In the genomic region with DNA sequence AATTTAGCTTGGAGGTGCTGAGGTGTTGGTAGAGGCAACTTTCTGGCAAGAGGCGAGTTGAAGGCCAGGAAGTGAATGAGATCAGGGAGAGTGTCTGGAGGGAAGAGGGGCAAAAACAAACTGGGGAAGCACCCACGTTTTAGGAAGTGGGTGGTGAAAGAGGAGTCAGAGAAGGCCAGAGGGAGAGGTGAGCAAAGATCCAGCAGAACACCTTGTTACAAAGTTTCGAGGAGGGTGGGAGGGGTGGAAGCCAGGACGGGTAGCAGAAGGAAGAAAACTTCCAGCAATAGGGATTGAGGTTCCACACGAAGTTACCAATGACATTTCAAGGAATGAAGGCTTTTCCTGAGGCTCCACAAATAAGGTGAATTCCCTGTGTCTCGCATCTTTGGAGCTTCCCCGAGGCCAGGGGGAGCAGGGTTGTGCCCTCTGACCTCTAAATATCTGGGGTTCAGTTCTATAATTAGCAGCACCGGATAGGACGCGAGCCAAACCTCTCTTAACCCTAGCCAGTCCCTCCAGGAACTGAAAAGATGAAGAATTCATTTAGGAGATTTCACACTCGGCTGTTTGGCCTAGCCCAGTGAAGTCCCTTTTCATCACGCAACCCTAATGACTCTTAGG, we compare ENCODE assay signal across 1 cellular context.
TF ChIP-seq lines count a peak whose summit lies in the region.

No MANE protein-coding gene starts in this region.

TF ChIP-seq in K562, 482 proteins besides CTCF, POLR2A, EP300 and RAD21 (continued from another document and continues in another):
- TF ChIP-seq ZNF354B (CRISPR knock-in tag; IDR thresholded peaks at IDR 0.05) (no peak), CEBPB (tag; IDR thresholded peaks at IDR 0.05) (no peak), GATA2 (CRISPR knock-in tag; IDR thresholded peaks at IDR 0.05) (no peak), NFE2 (IDR thresholded peaks at IDR 0.05; ENCODE audit: low read depth) (no peak), ZNF76 (CRISPR knock-in tag; IDR thresholded peaks at IDR 0.05; ENCODE audit: borderline replicate concordance) (no peak), CREBBP (IDR thresholded peaks at IDR 0.05; ENCODE audit: low read depth, low read length) (no peak), FOXK2 (conservative IDR thresholded peaks at IDR 0.05 in 1 of 2, IDR thresholded peaks at IDR 0.05 in 1 of 2; ENCODE audit: low read depth in 2 of 2) (no peak; a peak in 1 of 4 replicates), NFRKB (IDR thresholded peaks at IDR 0.05; ENCODE audit: low read depth) (peak; percentile 94), MEF2D (tag; conservative IDR thresholded peaks at IDR 0.05; ENCODE audit: low read depth) (peak; percentile 91), RBM15 (IDR thresholded peaks at IDR 0.05; ENCODE audit: insufficient read depth, low read length) (no peak), FIP1L1 (IDR thresholded peaks at IDR 0.05; ENCODE audit: low read depth, low read length, poor library complexity, severe bottlenecking) (no peak), EZH2 (IDR thresholded peaks at IDR 0.05; ENCODE audit: borderline replicate concordance, low read depth, low read length) (no peak), HNRNPK (IDR thresholded peaks at IDR 0.05; ENCODE audit: low read depth, low read length, poor library complexity, severe bottlenecking) (no peak), ZEB2 (IDR thresholded peaks at IDR 0.05) (no peak; the same call in none of the 2 replicates), HDGF (IDR thresholded peaks at IDR 0.05) (peak; percentile 88; the same call in 1 of the 2 replicates), HEY1 (CRISPR knock-in tag; IDR thresholded peaks at IDR 0.05; ENCODE audit: borderline replicate concordance) (peak; percentile 64; the same call in 1 of the 2 replicates), ZNF696 (CRISPR knock-in tag; conservative IDR thresholded peaks at IDR 0.05) (no peak; the same call in 1 of the 2 replicates), ZNF436 (CRISPR knock-in tag; IDR thresholded peaks at IDR 0.05) (no peak), SREBF2 (CRISPR knock-in tag; IDR thresholded peaks at IDR 0.05) (no peak), RAD51 (IDR thresholded peaks at IDR 0.05; ENCODE audit: borderline replicate concordance, low read depth) (peak; percentile 16; the same call in 1 of the 2 replicates), ELF2 (CRISPR knock-in tag; IDR thresholded peaks at IDR 0.05) (0 out of 2 replicates have a peak, but pooled peaks have one; percentile 23), BCL6 (CRISPR knock-in tag; IDR thresholded peaks at IDR 0.05) (no peak), WHSC1 (IDR thresholded peaks at IDR 0.05; ENCODE audit: low read length) (no peak), ZFP1 (CRISPR knock-in tag; IDR thresholded peaks at IDR 0.05) (no peak), ZNF134 (CRISPR knock-in tag; conservative IDR thresholded peaks at IDR 0.05) (no peak), CAMTA2 (CRISPR knock-in tag; conservative IDR thresholded peaks at IDR 0.05) (no peak), TAF1 (IDR thresholded peaks at IDR 0.05; ENCODE audit: control insufficient read depth, extremely low read depth, insufficient read depth, low read length, severe bottlenecking) (no peak), NELFE (IDR thresholded peaks at IDR 0.05; ENCODE audit: insufficient read depth, insufficient read length) (no peak), RBM34 (IDR thresholded peaks at IDR 0.05; ENCODE audit: borderline replicate concordance, insufficient read depth, low read length) (no peak), NFYB (IDR thresholded peaks at IDR 0.05; ENCODE audit: extremely low read depth, insufficient read length) (no peak), TARDBP (IDR thresholded peaks at IDR 0.05) (no peak), MIER1 (IDR thresholded peaks at IDR 0.05; ENCODE audit: low read depth) (no peak), BRD9 (IDR thresholded peaks at IDR 0.05; ENCODE audit: low read depth, partially characterized antibody) (peak; percentile 67), ZNF764 (CRISPR knock-in tag; IDR thresholded peaks at IDR 0.05; ENCODE audit: low read depth) (no peak), TAF7 (tag; IDR thresholded peaks at IDR 0.05) (peak; percentile 25; the same call in 1 of the 2 replicates), POLR2AphosphoS2 (IDR thresholded peaks at IDR 0.05; ENCODE audit: low read length) (no peak; the same call in 1 of the 2 replicates)
- TF ChIP-seq, protein P1, sequence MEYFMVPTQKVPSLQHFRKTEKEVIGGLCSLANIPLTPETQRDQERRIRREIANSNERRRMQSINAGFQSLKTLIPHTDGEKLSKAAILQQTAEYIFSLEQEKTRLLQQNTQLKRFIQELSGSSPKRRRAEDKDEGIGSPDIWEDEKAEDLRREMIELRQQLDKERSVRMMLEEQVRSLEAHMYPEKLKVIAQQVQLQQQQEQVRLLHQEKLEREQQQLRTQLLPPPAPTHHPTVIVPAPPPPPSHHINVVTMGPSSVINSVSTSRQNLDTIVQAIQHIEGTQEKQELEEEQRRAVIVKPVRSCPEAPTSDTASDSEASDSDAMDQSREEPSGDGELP (CRISPR knock-in tag; IDR thresholded peaks at IDR 0.05; ENCODE audit: borderline replicate concordance): no peak
- TF ChIP-seq, protein P2, sequence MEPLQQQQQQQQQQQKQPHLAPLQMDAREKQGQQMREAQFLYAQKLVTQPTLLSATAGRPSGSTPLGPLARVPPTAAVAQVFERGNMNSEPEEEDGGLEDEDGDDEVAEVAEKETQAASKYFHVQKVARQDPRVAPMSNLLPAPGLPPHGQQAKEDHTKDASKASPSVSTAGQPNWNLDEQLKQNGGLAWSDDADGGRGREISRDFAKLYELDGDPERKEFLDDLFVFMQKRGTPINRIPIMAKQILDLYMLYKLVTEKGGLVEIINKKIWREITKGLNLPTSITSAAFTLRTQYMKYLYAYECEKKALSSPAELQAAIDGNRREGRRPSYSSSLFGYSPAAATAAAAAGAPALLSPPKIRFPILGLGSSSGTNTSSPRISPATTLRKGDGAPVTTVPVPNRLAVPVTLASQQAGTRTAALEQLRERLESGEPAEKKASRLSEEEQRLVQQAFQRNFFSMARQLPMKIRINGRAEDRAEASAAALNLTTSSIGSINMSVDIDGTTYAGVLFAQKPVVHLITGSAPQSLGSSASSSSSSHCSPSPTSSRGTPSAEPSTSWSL (CRISPR knock-in tag; IDR thresholded peaks at IDR 0.05; ENCODE audit: borderline replicate concordance): no peak
- TF ChIP-seq, protein P3, sequence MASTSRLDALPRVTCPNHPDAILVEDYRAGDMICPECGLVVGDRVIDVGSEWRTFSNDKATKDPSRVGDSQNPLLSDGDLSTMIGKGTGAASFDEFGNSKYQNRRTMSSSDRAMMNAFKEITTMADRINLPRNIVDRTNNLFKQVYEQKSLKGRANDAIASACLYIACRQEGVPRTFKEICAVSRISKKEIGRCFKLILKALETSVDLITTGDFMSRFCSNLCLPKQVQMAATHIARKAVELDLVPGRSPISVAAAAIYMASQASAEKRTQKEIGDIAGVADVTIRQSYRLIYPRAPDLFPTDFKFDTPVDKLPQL (IDR thresholded peaks at IDR 0.05; ENCODE audit: extremely low read depth, insufficient read length): no peak
- TF ChIP-seq, protein P4, sequence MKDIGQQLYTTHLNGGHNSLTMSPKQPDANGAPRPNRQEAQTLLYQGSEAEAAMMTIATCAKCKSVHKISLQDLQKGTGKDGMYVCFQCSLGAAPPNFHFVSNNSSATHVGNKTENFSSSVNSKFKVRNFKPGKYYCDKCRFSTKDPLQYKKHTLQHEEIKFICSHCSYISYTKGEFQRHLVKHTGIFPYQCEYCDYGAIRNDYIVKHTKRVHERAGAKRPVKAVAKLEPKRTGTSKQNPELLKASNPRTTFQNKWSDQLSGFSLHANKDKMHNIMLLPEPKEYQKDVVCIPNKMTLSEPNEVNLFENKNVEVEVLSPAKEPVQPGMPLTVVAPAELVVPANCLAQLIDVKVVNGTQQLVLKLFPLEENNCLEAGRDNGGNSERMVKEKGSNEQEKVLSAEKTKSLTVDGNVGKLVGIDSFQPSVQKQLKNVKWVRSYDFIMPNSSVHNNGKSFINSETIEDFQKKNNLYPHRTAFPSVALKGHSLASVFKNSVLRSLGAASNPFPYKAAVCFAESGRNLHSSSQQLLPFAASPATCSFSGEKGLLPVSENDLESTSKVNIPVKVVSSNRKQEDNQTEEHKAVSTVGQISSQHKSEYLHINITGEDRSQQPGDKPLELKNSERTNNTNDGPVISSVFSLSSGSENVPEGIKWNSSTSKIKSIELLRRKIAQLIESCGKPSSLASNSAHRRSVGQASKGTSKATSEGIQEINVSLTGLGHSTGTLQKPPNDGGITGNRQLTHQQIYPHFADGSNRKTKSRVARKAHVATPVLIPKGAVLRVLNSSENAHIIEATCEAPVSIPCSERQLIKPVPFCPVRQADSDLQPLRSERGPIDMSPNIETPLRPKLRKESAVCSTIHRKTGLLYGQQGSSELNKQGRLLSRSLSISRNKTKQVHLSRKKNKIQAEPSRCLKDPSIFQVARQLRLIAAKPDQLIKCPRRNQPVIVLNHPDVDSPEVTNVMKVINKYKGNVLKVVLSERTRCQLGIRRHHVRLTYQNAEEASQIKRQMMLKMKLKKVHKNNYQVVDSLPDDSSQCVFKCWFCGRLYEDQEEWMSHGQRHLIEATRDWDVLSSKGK (CRISPR knock-in tag; IDR thresholded peaks at IDR 0.05): no peak
- TF ChIP-seq, protein P5, sequence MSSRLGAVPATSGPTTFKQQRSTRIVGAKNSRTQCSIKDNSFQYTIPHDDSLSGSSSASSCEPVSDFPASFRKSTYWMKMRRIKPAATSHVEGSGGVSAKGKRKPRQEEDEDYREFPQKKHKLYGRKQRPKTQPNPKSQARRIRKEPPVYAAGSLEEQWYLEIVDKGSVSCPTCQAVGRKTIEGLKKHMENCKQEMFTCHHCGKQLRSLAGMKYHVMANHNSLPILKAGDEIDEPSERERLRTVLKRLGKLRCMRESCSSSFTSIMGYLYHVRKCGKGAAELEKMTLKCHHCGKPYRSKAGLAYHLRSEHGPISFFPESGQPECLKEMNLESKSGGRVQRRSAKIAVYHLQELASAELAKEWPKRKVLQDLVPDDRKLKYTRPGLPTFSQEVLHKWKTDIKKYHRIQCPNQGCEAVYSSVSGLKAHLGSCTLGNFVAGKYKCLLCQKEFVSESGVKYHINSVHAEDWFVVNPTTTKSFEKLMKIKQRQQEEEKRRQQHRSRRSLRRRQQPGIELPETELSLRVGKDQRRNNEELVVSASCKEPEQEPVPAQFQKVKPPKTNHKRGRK (tag; IDR thresholded peaks at IDR 0.05): no peak
- TF ChIP-seq, protein P6, sequence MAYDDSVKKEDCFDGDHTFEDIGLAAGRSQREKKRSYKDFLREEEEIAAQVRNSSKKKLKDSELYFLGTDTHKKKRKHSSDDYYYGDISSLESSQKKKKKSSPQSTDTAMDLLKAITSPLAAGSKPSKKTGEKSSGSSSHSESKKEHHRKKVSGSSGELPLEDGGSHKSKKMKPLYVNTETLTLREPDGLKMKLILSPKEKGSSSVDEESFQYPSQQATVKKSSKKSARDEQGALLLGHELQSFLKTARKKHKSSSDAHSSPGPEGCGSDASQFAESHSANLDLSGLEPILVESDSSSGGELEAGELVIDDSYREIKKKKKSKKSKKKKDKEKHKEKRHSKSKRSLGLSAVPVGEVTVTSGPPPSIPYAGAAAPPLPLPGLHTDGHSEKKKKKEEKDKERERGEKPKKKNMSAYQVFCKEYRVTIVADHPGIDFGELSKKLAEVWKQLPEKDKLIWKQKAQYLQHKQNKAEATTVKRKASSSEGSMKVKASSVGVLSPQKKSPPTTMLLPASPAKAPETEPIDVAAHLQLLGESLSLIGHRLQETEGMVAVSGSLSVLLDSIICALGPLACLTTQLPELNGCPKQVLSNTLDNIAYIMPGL (CRISPR knock-in tag; IDR thresholded peaks at IDR 0.05): no peak
- TF ChIP-seq, protein P7, sequence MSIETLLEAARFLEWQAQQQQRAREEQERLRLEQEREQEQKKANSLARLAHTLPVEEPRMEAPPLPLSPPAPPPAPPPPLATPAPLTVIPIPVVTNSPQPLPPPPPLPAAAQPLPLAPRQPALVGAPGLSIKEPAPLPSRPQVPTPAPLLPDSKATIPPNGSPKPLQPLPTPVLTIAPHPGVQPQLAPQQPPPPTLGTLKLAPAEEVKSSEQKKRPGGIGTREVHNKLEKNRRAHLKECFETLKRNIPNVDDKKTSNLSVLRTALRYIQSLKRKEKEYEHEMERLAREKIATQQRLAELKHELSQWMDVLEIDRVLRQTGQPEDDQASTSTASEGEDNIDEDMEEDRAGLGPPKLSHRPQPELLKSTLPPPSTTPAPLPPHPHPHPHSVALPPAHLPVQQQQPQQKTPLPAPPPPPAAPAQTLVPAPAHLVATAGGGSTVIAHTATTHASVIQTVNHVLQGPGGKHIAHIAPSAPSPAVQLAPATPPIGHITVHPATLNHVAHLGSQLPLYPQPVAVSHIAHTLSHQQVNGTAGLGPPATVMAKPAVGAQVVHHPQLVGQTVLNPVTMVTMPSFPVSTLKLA (conservative IDR thresholded peaks at IDR 0.05): no peak; a peak in 1 of 4 replicates
- TF ChIP-seq, protein P8, sequence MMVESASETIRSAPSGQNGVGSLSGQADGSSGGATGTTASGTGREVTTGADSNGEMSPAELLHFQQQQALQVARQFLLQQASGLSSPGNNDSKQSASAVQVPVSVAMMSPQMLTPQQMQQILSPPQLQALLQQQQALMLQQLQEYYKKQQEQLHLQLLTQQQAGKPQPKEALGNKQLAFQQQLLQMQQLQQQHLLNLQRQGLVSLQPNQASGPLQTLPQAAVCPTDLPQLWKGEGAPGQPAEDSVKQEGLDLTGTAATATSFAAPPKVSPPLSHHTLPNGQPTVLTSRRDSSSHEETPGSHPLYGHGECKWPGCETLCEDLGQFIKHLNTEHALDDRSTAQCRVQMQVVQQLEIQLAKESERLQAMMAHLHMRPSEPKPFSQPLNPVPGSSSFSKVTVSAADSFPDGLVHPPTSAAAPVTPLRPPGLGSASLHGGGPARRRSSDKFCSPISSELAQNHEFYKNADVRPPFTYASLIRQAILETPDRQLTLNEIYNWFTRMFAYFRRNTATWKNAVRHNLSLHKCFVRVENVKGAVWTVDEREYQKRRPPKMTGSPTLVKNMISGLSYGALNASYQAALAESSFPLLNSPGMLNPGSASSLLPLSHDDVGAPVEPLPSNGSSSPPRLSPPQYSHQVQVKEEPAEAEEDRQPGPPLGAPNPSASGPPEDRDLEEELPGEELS (CRISPR knock-in tag; IDR thresholded peaks at IDR 0.05; ENCODE audit: borderline replicate concordance): no peak
- TF ChIP-seq, protein P9, sequence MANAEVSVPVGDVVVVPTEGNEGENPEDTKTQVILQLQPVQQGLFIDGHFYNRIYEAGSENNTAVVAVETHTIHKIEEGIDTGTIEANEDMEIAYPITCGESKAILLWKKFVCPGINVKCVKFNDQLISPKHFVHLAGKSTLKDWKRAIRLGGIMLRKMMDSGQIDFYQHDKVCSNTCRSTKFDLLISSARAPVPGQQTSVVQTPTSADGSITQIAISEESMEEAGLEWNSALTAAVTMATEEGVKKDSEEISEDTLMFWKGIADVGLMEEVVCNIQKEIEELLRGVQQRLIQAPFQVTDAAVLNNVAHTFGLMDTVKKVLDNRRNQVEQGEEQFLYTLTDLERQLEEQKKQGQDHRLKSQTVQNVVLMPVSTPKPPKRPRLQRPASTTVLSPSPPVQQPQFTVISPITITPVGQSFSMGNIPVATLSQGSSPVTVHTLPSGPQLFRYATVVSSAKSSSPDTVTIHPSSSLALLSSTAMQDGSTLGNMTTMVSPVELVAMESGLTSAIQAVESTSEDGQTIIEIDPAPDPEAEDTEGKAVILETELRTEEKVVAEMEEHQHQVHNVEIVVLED (CRISPR knock-in tag; IDR thresholded peaks at IDR 0.05): no peak; the same call in 1 of the 2 replicates
- TF ChIP-seq, protein P10, sequence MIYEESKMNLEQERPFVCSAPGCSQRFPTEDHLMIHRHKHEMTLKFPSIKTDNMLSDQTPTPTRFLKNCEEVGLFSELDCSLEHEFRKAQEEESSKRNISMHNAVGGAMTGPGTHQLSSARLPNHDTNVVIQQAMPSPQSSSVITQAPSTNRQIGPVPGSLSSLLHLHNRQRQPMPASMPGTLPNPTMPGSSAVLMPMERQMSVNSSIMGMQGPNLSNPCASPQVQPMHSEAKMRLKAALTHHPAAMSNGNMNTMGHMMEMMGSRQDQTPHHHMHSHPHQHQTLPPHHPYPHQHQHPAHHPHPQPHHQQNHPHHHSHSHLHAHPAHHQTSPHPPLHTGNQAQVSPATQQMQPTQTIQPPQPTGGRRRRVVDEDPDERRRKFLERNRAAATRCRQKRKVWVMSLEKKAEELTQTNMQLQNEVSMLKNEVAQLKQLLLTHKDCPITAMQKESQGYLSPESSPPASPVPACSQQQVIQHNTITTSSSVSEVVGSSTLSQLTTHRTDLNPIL (CRISPR knock-in tag; IDR thresholded peaks at IDR 0.05): no peak
